21 cellular contexts compared by ENCODE assay signal in genomic region chr16:71344315-71344905, GRCh38. TPM values are rescaled to one million over a fixed set of nuclear protein-coding genes. Genes with fewer than 3 reads are reported as not detected.
DNase-seq lines count a peak whose midpoint lies in the region; TF ChIP-seq lines count a peak whose summit lies in the region.
"Had no signal": no experiment of that assay in that cellular context is flagged by ENCODE, and none has a peak within 500 bp of the region (broad histone marks: within the 10 kb centered on the region; RNA-seq: fewer than 3 reads in every experiment).

No MANE protein-coding gene starts in this region.

- POLR2A ChIA-PET in CD4-positive, alpha-beta memory T cell (lab: Charles Lee; ENCODE audit: partially characterized antibody): no interaction called here

- H3K4me1 ChIP-seq in esophagus muscularis mucosa: no peaks in the 10 kb centered on the region
- no peaks in the 10 kb centered on the region for H3K4me1 ChIP-seq in CD4-positive, alpha-beta memory T cell (ENCODE audit: insufficient read depth, low read length)
- H3K4me1 ChIP-seq: BLaER1 treated with 17β-estradiol and CSF1 and Interleukin-3, amounts not matched to agents 10 nM and 100 nM; lower lobe of right lung; prostate gland had no signal

- no peaks in the 10 kb centered on the region for H3K9me3 Mint-ChIP-seq in CD4-positive, alpha-beta memory T cell
- H3K9me3 Mint-ChIP-seq: activated naive CD4-positive, alpha-beta T cell treated with anti-CD3 and anti-CD28 coated beads, Interleukin-2, amount 10 ng/mL, durations not matched to agents 7 days and 5 days; nephron progenitor cell; stimulated activated naive CD8-positive, alpha-beta T cell treated with anti-CD3 and anti-CD28 coated beads, Interleukin-15, Interleukin-2, amounts not matched to agents 100 ng/mL and 50 ng/mL, for 24 hours had no signal

- TF ChIP-seq EP300 in esophagus muscularis mucosa (IDR thresholded peaks at IDR 0.05): no peak

- H3K27ac Mint-ChIP-seq in CD4-positive, alpha-beta memory T cell: no peak overlapping the region
- H3K27ac Mint-ChIP-seq: activated CD8-positive, alpha-beta memory T cell treated with anti-CD3 and anti-CD28 coated beads, Interleukin-2, amount 10 ng/mL, durations not matched to agents 7 days and 5 days; activated naive CD4-positive, alpha-beta T cell treated with anti-CD3 and anti-CD28 coated beads, Interleukin-2, amount 10 ng/mL, durations not matched to agents 7 days and 5 days; nephron progenitor cell; stimulated activated naive CD8-positive, alpha-beta T cell treated with anti-CD3 and anti-CD28 coated beads, Interleukin-15, Interleukin-2, amounts not matched to agents 100 ng/mL and 50 ng/mL, for 24 hours had no signal

- H3K36me3 Mint-ChIP-seq in CD4-positive, alpha-beta memory T cell: no peaks in the 10 kb centered on the region
- H3K36me3 Mint-ChIP-seq: activated CD8-positive, alpha-beta memory T cell treated with anti-CD3 and anti-CD28 coated beads, Interleukin-2, amount 10 ng/mL, durations not matched to agents 7 days and 5 days; activated naive CD4-positive, alpha-beta T cell treated with anti-CD3 and anti-CD28 coated beads, Interleukin-2, amount 10 ng/mL, durations not matched to agents 7 days and 5 days had no signal

- H3K27me3 Mint-ChIP-seq in CD4-positive, alpha-beta memory T cell: peaks cover 10 to 13% of the 10 kb centered on the region in 2 donors

- no peaks in the 10 kb centered on the region for H3K36me3 ChIP-seq in esophagus muscularis mucosa
- H3K36me3 ChIP-seq in CD4-positive, alpha-beta memory T cell (ENCODE audit: insufficient read depth, low read length): no peaks in the 10 kb centered on the region
- H3K36me3 ChIP-seq: BLaER1 treated with 17β-estradiol and CSF1 and Interleukin-3, amounts not matched to agents 10 nM and 100 nM; cardiac muscle cell; lower lobe of right lung; prostate gland had no signal

- DNase-seq in DMS79 (lab: John Stamatoyannopoulos, UW) (peak; percentile 49), NCI-H187 (lab: John Stamatoyannopoulos, UW) (peak; percentile 32 to 46), NCI-H69 (lab: John Stamatoyannopoulos, UW) (peak; percentile 39), esophagus muscularis mucosa (ENCODE audit: extremely low spot score) (peak; percentile 60), DMS 273 treated with DMSO at 0.1 percent for 48 hours (lab: John Stamatoyannopoulos, UW) (no peak), ureter (ENCODE audit: low spot score) (no peak)
- DNase-seq in CD4-positive, alpha-beta memory T cell: no peak
- DNase-seq: activated CD4-positive, alpha-beta T cell treated with anti-CD3 and anti-CD28 coated beads, Interleukin-2, amount 50 U/mL, for 1 hour; activated CD8-positive, alpha-beta memory T cell treated with anti-CD3 and anti-CD28 coated beads, Interleukin-2, amount 10 ng/mL, durations not matched to agents 7 days and 5 days; activated naive CD4-positive, alpha-beta T cell treated with anti-CD3 and anti-CD28 coated beads, Interleukin-2, amount 10 ng/mL, durations not matched to agents 7 days and 5 days; anterior cingulate cortex; EL; glutamatergic neuron; lower lobe of right lung; NCI-H1694; NCI-H524 treated with DMSO at 0.1 percent for 48 hours; nephron progenitor cell had no signal

- H3K27ac ChIP-seq in esophagus muscularis mucosa (replicated peaks in 1 of 4): no peak overlapping the region
- no peak overlapping the region for H3K27ac ChIP-seq in CD4-positive, alpha-beta memory T cell (ENCODE audit: low read depth, low read length)
- H3K27ac ChIP-seq: BLaER1 treated with 17β-estradiol and CSF1 and Interleukin-3, amounts not matched to agents 10 nM and 100 nM; cardiac muscle cell; lower lobe of right lung; prostate gland had no signal

- H3K4me3 ChIP-seq in esophagus muscularis mucosa: no peak overlapping the region
- no peak overlapping the region for H3K4me3 ChIP-seq in CD4-positive, alpha-beta memory T cell (ENCODE audit: low read length in 2 of 2)
- H3K4me3 ChIP-seq: BLaER1 treated with 17β-estradiol and CSF1 and Interleukin-3, amounts not matched to agents 10 nM and 100 nM; cardiac muscle cell; lower lobe of right lung; prostate gland had no signal

- peaks cover 0 to 30% (median 0%) of the 10 kb centered on the region in 4 donors for H3K27me3 ChIP-seq in esophagus muscularis mucosa
- no peaks in the 10 kb centered on the region for H3K27me3 ChIP-seq in CD4-positive, alpha-beta memory T cell (ENCODE audit: insufficient read depth, low read length)
- H3K27me3 ChIP-seq: BLaER1 treated with 17β-estradiol and CSF1 and Interleukin-3, amounts not matched to agents 10 nM and 100 nM had no signal

- intact Hi-C loops in esophagus muscularis mucosa (cut with DNase I): no loop called here
- intact Hi-C loops in CD4-positive, alpha-beta memory T cell (cut with micrococcal nuclease): no loop called here

- H3K9me3 ChIP-seq in esophagus muscularis mucosa: no peaks in the 10 kb centered on the region
- no peaks in the 10 kb centered on the region for H3K9me3 ChIP-seq in CD4-positive, alpha-beta memory T cell (ENCODE audit: control insufficient read depth in 1 of 2, low read length in 2 of 2)
- H3K9me3 ChIP-seq: BLaER1 treated with 17β-estradiol and CSF1 and Interleukin-3, amounts not matched to agents 10 nM and 100 nM; lower lobe of right lung; prostate gland had no signal

- H3K4me1 Mint-ChIP-seq in CD4-positive, alpha-beta memory T cell: no peaks in the 10 kb centered on the region
- H3K4me1 Mint-ChIP-seq: activated CD8-positive, alpha-beta memory T cell treated with anti-CD3 and anti-CD28 coated beads, Interleukin-2, amount 10 ng/mL, durations not matched to agents 7 days and 5 days; activated naive CD4-positive, alpha-beta T cell treated with anti-CD3 and anti-CD28 coated beads, Interleukin-2, amount 10 ng/mL, durations not matched to agents 7 days and 5 days; nephron progenitor cell had no signal

- H3K4me3 Mint-ChIP-seq in CD4-positive, alpha-beta memory T cell: no peak overlapping the region
- H3K4me3 Mint-ChIP-seq: activated CD8-positive, alpha-beta memory T cell treated with anti-CD3 and anti-CD28 coated beads, Interleukin-2, amount 10 ng/mL, durations not matched to agents 7 days and 5 days; activated naive CD4-positive, alpha-beta T cell treated with anti-CD3 and anti-CD28 coated beads, Interleukin-2, amount 10 ng/mL, durations not matched to agents 7 days and 5 days; nephron progenitor cell; stimulated activated naive CD8-positive, alpha-beta T cell treated with anti-CD3 and anti-CD28 coated beads, Interleukin-15, Interleukin-2, amounts not matched to agents 100 ng/mL and 50 ng/mL, for 24 hours had no signal

- TF ChIP-seq POLR2A in esophagus muscularis mucosa (IDR thresholded peaks at IDR 0.05; ENCODE audit: low read depth): no peak

- CTCF ChIA-PET in CD4-positive, alpha-beta memory T cell (lab: Charles Lee; ENCODE audit: partially characterized antibody): no interaction called here

- no peak for TF ChIP-seq CTCF in esophagus muscularis mucosa (IDR thresholded peaks at IDR 0.05)

- WGBS in esophagus muscularis mucosa: 69% methylated on average over 10 of the region's 13 CpGs

RNA-seq across cellular contexts. Expression of gene CALB2, which starts 14.1 kb away (rescaled TPM):
- total RNA-seq in esophagus muscularis mucosa (1 to 10 TPM in 3 of 4 donors, under 1 TPM in 1; 0.71 to 3.6 (median 2.4) TPM), ureter (0.89 TPM)
- not detected for total RNA-seq in CD4-positive, alpha-beta memory T cell
- polyA plus RNA-seq in CD4-positive, alpha-beta memory T cell: not detected
- total RNA-seq: activated CD8-positive, alpha-beta memory T cell treated with anti-CD3 and anti-CD28 coated beads, Interleukin-2, amount 10 ng/mL, durations not matched to agents 7 days and 5 days had no signal

RNA-seq across cellular contexts. Expression of gene CMTR2, which starts 55.2 kb away (rescaled TPM):
- total RNA-seq in esophagus muscularis mucosa: 10 to 100 TPM; 12.2 to 19.0 (median 15.8) TPM
- total RNA-seq in ureter: 27.7 TPM
- total RNA-seq in CD4-positive, alpha-beta memory T cell: 10 to 100 TPM; 27.3 to 28.5 TPM
- 10 to 100 TPM; 16.6 to 26.4 TPM for polyA plus RNA-seq in CD4-positive, alpha-beta memory T cell

Comparison
In these comparisons a context has a peak if more than half of its experiments do, and no peak if none do; other contexts are left out.
1. DNase-seq: peak in DMS79 (single experiment), NCI-H187 (2 of 2), NCI-H69 (single experiment) and esophagus muscularis mucosa (single experiment); none in DMS 273 treated with DMSO at 0.1 percent for 48 hours (single experiment), ureter (single experiment) and CD4-positive, alpha-beta memory T cell (0 of 5).